8 cellular contexts compared by ENCODE assay signal in genomic region chr11:102530558-102530957, GRCh38. TPM values are rescaled to one million over a fixed set of nuclear protein-coding genes. Genes with fewer than 3 reads are reported as not detected.
DNase-seq lines count a peak whose midpoint lies in the region; ATAC-seq and TF ChIP-seq lines count a peak whose summit lies in the region.

A gene with protein sequence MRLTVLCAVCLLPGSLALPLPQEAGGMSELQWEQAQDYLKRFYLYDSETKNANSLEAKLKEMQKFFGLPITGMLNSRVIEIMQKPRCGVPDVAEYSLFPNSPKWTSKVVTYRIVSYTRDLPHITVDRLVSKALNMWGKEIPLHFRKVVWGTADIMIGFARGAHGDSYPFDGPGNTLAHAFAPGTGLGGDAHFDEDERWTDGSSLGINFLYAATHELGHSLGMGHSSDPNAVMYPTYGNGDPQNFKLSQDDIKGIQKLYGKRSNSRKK (minus strand): TSS chr11:102530747. CDS start chr11:102530700, 47 bp downstream.

- no peaks in the 10 kb centered on the region for H3K9me3 ChIP-seq in left lung

- peak; percentile 44 for ATAC-seq in HG03108 (IDR thresholded peaks at IDR 0.05; ENCODE audit: unreplicated experiment)
- no peak for ATAC-seq in activated naive CD8-positive, alpha-beta T cell treated with anti-CD3 and anti-CD28 coated beads, Interleukin-2, amount 10 ng/mL, durations not matched to agents 7 days and 5 days (ENCODE audit: low read depth)
- ATAC-seq in left lung = peak; percentile 96
- ATAC-seq in HG02870 (IDR thresholded peaks at IDR 0.05; ENCODE audit: unreplicated experiment) = no peak

- no peaks in the 10 kb centered on the region for H3K9me3 Mint-ChIP-seq in activated naive CD8-positive, alpha-beta T cell treated with anti-CD3 and anti-CD28 coated beads, Interleukin-2, amount 10 ng/mL, durations not matched to agents 7 days and 5 days

- H3K4me1 Mint-ChIP-seq in activated naive CD8-positive, alpha-beta T cell treated with anti-CD3 and anti-CD28 coated beads, Interleukin-2, amount 10 ng/mL, durations not matched to agents 7 days and 5 days = peaks cover 2% of the 10 kb centered on the region

- intact Hi-C loops in left lung (cut with DNase I) = no loop called here
- intact Hi-C loops in posterior cingulate gyrus (cut with DNase I) = no loop called here

- peak within 1 kb of the TSS; percentile 28 to 31 for H3K27ac ChIP-seq in left lung

- no peaks in the 10 kb centered on the region for H3K36me3 Mint-ChIP-seq in activated naive CD8-positive, alpha-beta T cell treated with anti-CD3 and anti-CD28 coated beads, Interleukin-2, amount 10 ng/mL, durations not matched to agents 7 days and 5 days

- DNase-seq in DMS53 (lab: John Stamatoyannopoulos, UW) (peak; percentile 80), left lung (peak in 1 of 2 donors; percentile 43), posterior cingulate gyrus (no peak), putamen (ENCODE audit: low spot score) (no peak)
- no peak for DNase-seq in activated naive CD8-positive, alpha-beta T cell treated with anti-CD3 and anti-CD28 coated beads, Interleukin-2, amount 10 ng/mL, durations not matched to agents 7 days and 5 days
- no peak for DNase-seq in stimulated activated naive CD4-positive, alpha-beta T cell (lab: John Stamatoyannopoulos, UW)

- H3K36me3 ChIP-seq in left lung = no peaks in the 10 kb centered on the region

- H3K4me3 ChIP-seq in left lung = no peak within 1 kb of the TSS

- TF ChIP-seq CTCF in left lung (IDR thresholded peaks at IDR 0.05) = no peak

- H3K4me1 ChIP-seq in left lung = no peaks in the 10 kb centered on the region

- H3K27ac Mint-ChIP-seq in activated naive CD8-positive, alpha-beta T cell treated with anti-CD3 and anti-CD28 coated beads, Interleukin-2, amount 10 ng/mL, durations not matched to agents 7 days and 5 days = no peak within 1 kb of the TSS

- no peaks in the 10 kb centered on the region for H3K27me3 ChIP-seq in left lung

- POLR2A ChIA-PET in activated naive CD8-positive, alpha-beta T cell treated with anti-CD3 and anti-CD28 coated beads, Interleukin-2, amount 10 ng/mL, durations not matched to agents 7 days and 5 days (lab: Charles Lee) = no interaction called here

- H3K4me3 Mint-ChIP-seq in activated naive CD8-positive, alpha-beta T cell treated with anti-CD3 and anti-CD28 coated beads, Interleukin-2, amount 10 ng/mL, durations not matched to agents 7 days and 5 days = peak within 1 kb of the TSS; percentile 28

- peaks cover 9% of the 10 kb centered on the region for H3K27me3 Mint-ChIP-seq in activated naive CD8-positive, alpha-beta T cell treated with anti-CD3 and anti-CD28 coated beads, Interleukin-2, amount 10 ng/mL, durations not matched to agents 7 days and 5 days

RNA-seq across cellular contexts. Expression of the gene that starts here (rescaled TPM):
- not detected for total RNA-seq in activated naive CD8-positive, alpha-beta T cell treated with anti-CD3 and anti-CD28 coated beads, Interleukin-2, amount 10 ng/mL, durations not matched to agents 7 days and 5 days
- 100 to 1,000 TPM in 1 of 2 donors, 10 to 100 TPM in 1; 13.8 to 136 TPM for total RNA-seq in left lung

Comparison
In these comparisons a context has a peak if more than half of its experiments do, and no peak if none do; other contexts are left out.
1. RNA of the gene that starts here (total RNA-seq): 13.8 to 136 TPM in left lung; not detected in activated naive CD8-positive, alpha-beta T cell treated with anti-CD3 and anti-CD28 coated beads, Interleukin-2, amount 10 ng/mL, durations not matched to agents 7 days and 5 days; every median in the first group is over 10 times any median in the second.
2. ATAC-seq: peak in HG03108 (single experiment) and left lung (single experiment); none in activated naive CD8-positive, alpha-beta T cell treated with anti-CD3 and anti-CD28 coated beads, Interleukin-2, amount 10 ng/mL, durations not matched to agents 7 days and 5 days (single experiment) and HG02870 (single experiment).